Comparison of ENCODE assay signal across 2 cellular contexts in genomic region chr6:83481938-83482337, GRCh38. TPM values are rescaled to one million over a fixed set of nuclear protein-coding genes. Genes with fewer than 3 reads are reported as not detected.
"Had no signal": no experiment of that assay in that cellular context is flagged by ENCODE, and none has a peak within 500 bp of the region (broad histone marks: within the 10 kb centered on the region; RNA-seq: fewer than 3 reads in every experiment).

No MANE protein-coding gene starts in this region.

RNA-seq across cellular contexts. Expression of gene PRSS35, which starts 30.4 kb away (rescaled TPM):
- total RNA-seq: MCF 10A, NCI-H460 had no signal
